Comparison of ENCODE assay signal across 24 cellular contexts in the genomic region with DNA sequence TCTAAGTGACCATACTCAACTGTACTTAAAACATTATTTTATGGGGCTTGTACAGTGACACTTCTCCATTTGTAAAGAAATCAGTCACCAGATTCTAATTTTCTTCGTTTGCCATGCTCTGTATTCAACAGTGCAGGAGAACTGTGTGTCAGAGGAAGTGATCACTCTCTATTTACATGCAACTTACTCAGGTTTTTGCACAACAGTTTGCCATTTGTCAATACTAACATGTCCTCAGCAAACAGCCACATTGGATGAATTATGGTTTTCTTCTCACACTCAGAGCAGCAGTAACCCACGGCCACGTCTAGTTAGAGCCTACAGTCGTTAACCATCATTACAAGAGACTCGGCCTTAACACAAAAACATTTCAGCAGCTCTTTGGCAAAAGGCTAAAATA.
DNase-seq lines count a peak whose midpoint lies in the region; ATAC-seq, FAIRE-seq and TF ChIP-seq lines count a peak whose summit lies in the region.
"Had no signal": no experiment of that assay in that cellular context is flagged by ENCODE, and none has a peak within 500 bp of the region (broad histone marks: within the 10 kb centered on the region; RNA-seq: fewer than 3 reads in every experiment).

No MANE protein-coding gene starts in this region.

- no peaks in the 10 kb centered on the region for H4K20me1 ChIP-seq in HepG2 (ENCODE audit: insufficient read depth, low read length)
- H4K20me1 ChIP-seq: BLaER1 had no signal

- FAIRE-seq in HepG2 (lab: Jason Lieb, UNC) = no peak
- FAIRE-seq: endometrium had no signal

- H3K27ac ChIP-seq in KOPT-K1 (ENCODE audit: low read depth, low read length, poor library complexity, severe bottlenecking) (peak overlapping the region; percentile 1), HepG2 (ENCODE audit: extremely low read length, insufficient read depth, low read length) (no peak overlapping the region)
- H3K27ac ChIP-seq: BLaER1, coronary artery, KMS-11, left ventricle myocardium inferior had no signal

- TF ChIP-seq POLR2A in HepG2 (IDR thresholded peaks at IDR 0.05; ENCODE audit: insufficient read depth in 1 of 2, low read depth in 2 of 2, low read length in 2 of 2) = no peak

- H3K9ac ChIP-seq in HepG2 (ENCODE audit: insufficient read depth, low read depth, low read length) = no peak overlapping the region
- H3K9ac ChIP-seq: BLaER1, KMS-11 had no signal

- no peak overlapping the region for H2AFZ ChIP-seq in HepG2 (ENCODE audit: low read length)

- TF ChIP-seq CTCF in HepG2 (CRISPR knock-in tag; IDR thresholded peaks at IDR 0.05) = no peak

- H3K4me3 ChIP-seq in HepG2 (replicated peaks in 1 of 3; ENCODE audit: insufficient read depth in 1 of 3, low read depth in 2 of 3, low read length in 3 of 3) = no peak overlapping the region
- H3K4me3 ChIP-seq: BLaER1, coronary artery, heart left ventricle, left ventricle myocardium inferior had no signal

- in situ Hi-C loops in HepG2 (cut with HindIII; ENCODE audit: extremely low pct_ligation_motif_present, low pct_unique_long_range_greater_than_20kb) = no loop called here

- WGBS in HepG2 (ENCODE audit: low lambda C conversion rate) = 0% methylated on average over 5 of the region's 5 CpGs

- CTCF ChIA-PET in HepG2 (lab: Yijun Ruan, JAX; ENCODE audit: low intra/inter-chr PET ratio, low total read pairs) = no interaction called here

- DNase-seq in NCI-H2227 treated with DMSO at 0.1 percent for 48 hours (lab: John Stamatoyannopoulos, UW) (peak; percentile 15), NCI-H2227 (lab: John Stamatoyannopoulos, UW; ENCODE audit: unreplicated experiment) (no peak), SKM-1 (lab: John Stamatoyannopoulos, UW; ENCODE audit: unreplicated experiment) (peak; percentile 14), HepG2 (ENCODE audit: low spot score) (no peak), NCI-H526 treated with DMSO at 0.1 percent for 48 hours (lab: John Stamatoyannopoulos, UW) (no peak), putamen (ENCODE audit: low spot score) (no peak)
- DNase-seq: 8988T; activated CD4-positive, alpha-beta T cell treated with anti-CD3 and anti-CD28 coated beads, Interleukin-2, amount 10 ng/mL, durations not matched to agents 7 days and 5 days; activated T-cell treated with anti-CD3 and anti-CD28 coated beads, Interleukin-2, amount 50 U/mL, for 1 hour; heart left ventricle; left ventricle myocardium inferior; midbrain; NCI-H1436; NCI-H2171; NCI-H748 treated with DMSO at 0.1 percent for 48 hours; stimulated activated CD4-positive, alpha-beta T cell treated with anti-CD3 and anti-CD28 coated beads, Interleukin-4, amount 100 ng/mL, for 4 hours had no signal

- no peak overlapping the region for H3K4me2 ChIP-seq in HepG2 (ENCODE audit: low read depth, low read length)
- H3K4me2 ChIP-seq: BLaER1, KMS-11 had no signal

- TF ChIP-seq EP300 in HepG2 (IDR thresholded peaks at IDR 0.05; ENCODE audit: low read depth in 2 of 2, low read length in 2 of 2) (no peak), HepG2 (CRISPR knock-in tag; IDR thresholded peaks at IDR 0.05; ENCODE audit: borderline replicate concordance) (no peak)

- no peaks in the 10 kb centered on the region for H3K27me3 ChIP-seq in HepG2 (ENCODE audit: control insufficient read depth in 1 of 2, insufficient read depth in 2 of 2, low read length in 2 of 2)
- H3K27me3 ChIP-seq: BLaER1 had no signal

- POLR2A ChIA-PET in HepG2 (lab: Yijun Ruan, JAX) = no interaction called here

- no peaks in the 10 kb centered on the region for H3K79me2 ChIP-seq in HepG2 (ENCODE audit: insufficient read depth, low read length)

- no peaks in the 10 kb centered on the region for H3K9me3 ChIP-seq in KOPT-K1 (ENCODE audit: insufficient read depth, low read length, poor library complexity, severe bottlenecking)
- no peaks in the 10 kb centered on the region for H3K9me3 ChIP-seq in HepG2 (ENCODE audit: low read length)
- H3K9me3 ChIP-seq: BLaER1, heart left ventricle, left ventricle myocardium inferior had no signal

- no peak for TF ChIP-seq RAD21 in HepG2 (CRISPR knock-in tag; IDR thresholded peaks at IDR 0.05)

- H3K4me1 ChIP-seq in HepG2 (ENCODE audit: insufficient read depth, low read length) = no peaks in the 10 kb centered on the region
- H3K4me1 ChIP-seq: left ventricle myocardium inferior had no signal

- intact Hi-C loops in HepG2 (cut with micrococcal nuclease; ENCODE audit: unreplicated experiment) = no loop called here

- no TSS peak for BruUV-seq in HepG2 (replicated peaks; lab: Mats Ljungman, UMichigan)

- H3K36me3 ChIP-seq in KOPT-K1 (ENCODE audit: insufficient read depth, low read length) (no peaks in the 10 kb centered on the region), HepG2 (replicated peaks in 1 of 2; ENCODE audit: control insufficient read depth in 1 of 2, insufficient read depth in 2 of 2, low read length in 2 of 2) (no peaks in the 10 kb centered on the region)
- H3K36me3 ChIP-seq: BLaER1, heart left ventricle, left ventricle myocardium inferior had no signal

- ATAC-seq in HepG2 = no peak
- ATAC-seq in GM19324 (IDR thresholded peaks at IDR 0.05; ENCODE audit: low FRiP score, unreplicated experiment) = no peak
- ATAC-seq: activated naive CD4-positive, alpha-beta T cell treated with anti-CD3 and anti-CD28 coated beads, Interleukin-2, amount 50 U/mL, for 72 hours; heart left ventricle; SK-N-SH treated with all-trans-retinoic acid at 6 μM for 48 hours had no signal

TF ChIP-seq in HepG2, 621 proteins besides CTCF, POLR2A, EP300 and RAD21 (continues in another document):
- TF ChIP-seq RORA (CRISPR knock-in tag; IDR thresholded peaks at IDR 0.05) (no peak), FOXA3 (CRISPR knock-in tag; IDR thresholded peaks at IDR 0.05) (peak; percentile 20; the same call in 1 of the 2 replicates), ZNF468 (CRISPR knock-in tag; IDR thresholded peaks at IDR 0.05) (no peak), FOSL2 (CRISPR knock-in tag; IDR thresholded peaks at IDR 0.05) (peak; percentile 33; the same call in 1 of the 2 replicates), ZNF562 (CRISPR knock-in tag; IDR thresholded peaks at IDR 0.05; ENCODE audit: borderline replicate concordance) (no peak)
- TF ChIP-seq, protein P1, sequence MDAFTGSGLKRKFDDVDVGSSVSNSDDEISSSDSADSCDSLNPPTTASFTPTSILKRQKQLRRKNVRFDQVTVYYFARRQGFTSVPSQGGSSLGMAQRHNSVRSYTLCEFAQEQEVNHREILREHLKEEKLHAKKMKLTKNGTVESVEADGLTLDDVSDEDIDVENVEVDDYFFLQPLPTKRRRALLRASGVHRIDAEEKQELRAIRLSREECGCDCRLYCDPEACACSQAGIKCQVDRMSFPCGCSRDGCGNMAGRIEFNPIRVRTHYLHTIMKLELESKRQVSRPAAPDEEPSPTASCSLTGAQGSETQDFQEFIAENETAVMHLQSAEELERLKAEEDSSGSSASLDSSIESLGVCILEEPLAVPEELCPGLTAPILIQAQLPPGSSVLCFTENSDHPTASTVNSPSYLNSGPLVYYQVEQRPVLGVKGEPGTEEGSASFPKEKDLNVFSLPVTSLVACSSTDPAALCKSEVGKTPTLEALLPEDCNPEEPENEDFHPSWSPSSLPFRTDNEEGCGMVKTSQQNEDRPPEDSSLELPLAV (CRISPR knock-in tag; conservative IDR thresholded peaks at IDR 0.05; ENCODE audit: low read depth) = no peak
- TF ChIP-seq, protein P2, sequence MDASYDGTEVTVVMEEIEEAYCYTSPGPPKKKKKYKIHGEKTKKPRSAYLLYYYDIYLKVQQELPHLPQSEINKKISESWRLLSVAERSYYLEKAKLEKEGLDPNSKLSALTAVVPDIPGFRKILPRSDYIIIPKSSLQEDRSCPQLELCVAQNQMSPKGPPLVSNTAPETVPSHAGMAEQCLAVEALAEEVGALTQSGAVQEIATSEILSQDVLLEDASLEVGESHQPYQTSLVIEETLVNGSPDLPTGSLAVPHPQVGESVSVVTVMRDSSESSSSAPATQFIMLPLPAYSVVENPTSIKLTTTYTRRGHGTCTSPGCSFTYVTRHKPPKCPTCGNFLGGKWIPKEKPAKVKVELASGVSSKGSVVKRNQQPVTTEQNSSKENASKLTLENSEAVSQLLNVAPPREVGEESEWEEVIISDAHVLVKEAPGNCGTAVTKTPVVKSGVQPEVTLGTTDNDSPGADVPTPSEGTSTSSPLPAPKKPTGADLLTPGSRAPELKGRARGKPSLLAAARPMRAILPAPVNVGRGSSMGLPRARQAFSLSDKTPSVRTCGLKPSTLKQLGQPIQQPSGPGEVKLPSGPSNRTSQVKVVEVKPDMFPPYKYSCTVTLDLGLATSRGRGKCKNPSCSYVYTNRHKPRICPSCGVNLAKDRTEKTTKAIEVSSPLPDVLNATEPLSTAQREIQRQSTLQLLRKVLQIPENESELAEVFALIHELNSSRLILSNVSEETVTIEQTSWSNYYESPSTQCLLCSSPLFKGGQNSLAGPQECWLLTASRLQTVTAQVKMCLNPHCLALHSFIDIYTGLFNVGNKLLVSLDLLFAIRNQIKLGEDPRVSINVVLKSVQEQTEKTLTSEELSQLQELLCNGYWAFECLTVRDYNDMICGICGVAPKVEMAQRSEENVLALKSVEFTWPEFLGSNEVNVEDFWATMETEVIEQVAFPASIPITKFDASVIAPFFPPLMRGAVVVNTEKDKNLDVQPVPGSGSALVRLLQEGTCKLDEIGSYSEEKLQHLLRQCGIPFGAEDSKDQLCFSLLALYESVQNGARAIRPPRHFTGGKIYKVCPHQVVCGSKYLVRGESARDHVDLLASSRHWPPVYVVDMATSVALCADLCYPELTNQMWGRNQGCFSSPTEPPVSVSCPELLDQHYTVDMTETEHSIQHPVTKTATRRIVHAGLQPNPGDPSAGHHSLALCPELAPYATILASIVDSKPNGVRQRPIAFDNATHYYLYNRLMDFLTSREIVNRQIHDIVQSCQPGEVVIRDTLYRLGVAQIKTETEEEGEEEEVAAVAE (CRISPR knock-in tag; IDR thresholded peaks at IDR 0.05; ENCODE audit: borderline replicate concordance) = no peak
- TF ChIP-seq, protein P3, sequence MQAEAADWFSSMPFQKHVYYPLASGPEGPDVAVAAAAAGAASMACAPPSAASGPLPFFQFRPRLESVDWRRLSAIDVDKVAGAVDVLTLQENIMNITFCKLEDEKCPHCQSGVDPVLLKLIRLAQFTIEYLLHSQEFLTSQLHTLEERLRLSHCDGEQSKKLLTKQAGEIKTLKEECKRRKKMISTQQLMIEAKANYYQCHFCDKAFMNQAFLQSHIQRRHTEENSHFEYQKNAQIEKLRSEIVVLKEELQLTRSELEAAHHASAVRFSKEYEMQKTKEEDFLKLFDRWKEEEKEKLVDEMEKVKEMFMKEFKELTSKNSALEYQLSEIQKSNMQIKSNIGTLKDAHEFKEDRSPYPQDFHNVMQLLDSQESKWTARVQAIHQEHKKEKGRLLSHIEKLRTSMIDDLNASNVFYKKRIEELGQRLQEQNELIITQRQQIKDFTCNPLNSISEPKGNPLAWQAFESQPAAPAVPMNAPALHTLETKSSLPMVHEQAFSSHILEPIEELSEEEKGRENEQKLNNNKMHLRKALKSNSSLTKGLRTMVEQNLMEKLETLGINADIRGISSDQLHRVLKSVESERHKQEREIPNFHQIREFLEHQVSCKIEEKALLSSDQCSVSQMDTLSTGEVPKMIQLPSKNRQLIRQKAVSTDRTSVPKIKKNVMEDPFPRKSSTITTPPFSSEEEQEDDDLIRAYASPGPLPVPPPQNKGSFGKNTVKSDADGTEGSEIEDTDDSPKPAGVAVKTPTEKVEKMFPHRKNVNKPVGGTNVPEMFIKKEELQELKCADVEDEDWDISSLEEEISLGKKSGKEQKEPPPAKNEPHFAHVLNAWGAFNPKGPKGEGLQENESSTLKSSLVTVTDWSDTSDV (CRISPR knock-in tag; IDR thresholded peaks at IDR 0.05) = no peak

Comparison
In these comparisons a context has a peak if more than half of its experiments do, and no peak if none do; other contexts are left out.
1. DNase-seq: peak in NCI-H2227 treated with DMSO at 0.1 percent for 48 hours (single experiment) and SKM-1 (single experiment); none in NCI-H2227 (single experiment), HepG2 (single experiment), NCI-H526 treated with DMSO at 0.1 percent for 48 hours (single experiment) and putamen (single experiment).